In the genomic region with DNA sequence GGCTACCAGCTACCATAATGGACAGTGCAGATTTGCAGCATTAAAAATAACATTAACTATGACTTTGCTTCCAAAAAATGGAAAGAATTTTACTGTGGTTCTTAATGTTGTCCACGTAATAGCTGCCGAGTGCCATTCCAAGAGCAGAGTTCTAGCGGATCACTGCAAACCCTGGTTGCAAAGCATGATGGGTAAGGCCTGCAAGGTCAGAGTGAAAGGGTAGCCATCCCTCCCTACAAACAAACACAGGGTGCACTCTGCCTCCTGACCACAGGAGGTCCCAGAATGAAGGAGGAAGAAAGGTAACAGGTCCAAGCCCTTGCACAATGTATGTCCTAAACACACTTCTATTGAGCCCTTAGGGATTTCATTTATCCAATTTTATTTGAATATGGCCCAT, we compare ENCODE assay signal across 12 cellular contexts.
DNase-seq lines count a peak whose midpoint lies in the region; ATAC-seq and TF ChIP-seq lines count a peak whose summit lies in the region.
"Had no signal": no experiment of that assay in that cellular context is flagged by ENCODE, and none has a peak within 500 bp of the region (broad histone marks: within the 10 kb centered on the region; RNA-seq: fewer than 3 reads in every experiment).

No MANE protein-coding gene starts in this region.

- H3K36me3 ChIP-seq in WERI-Rb-1: no peaks in the 10 kb centered on the region
- H3K36me3 ChIP-seq in CD8-positive, alpha-beta memory T cell (ENCODE audit: insufficient read depth, low read length): no peaks in the 10 kb centered on the region
- H3K36me3 ChIP-seq: cardiac muscle cell had no signal

- peaks cover 6 to 7% of the 10 kb centered on the region in 2 donors for H3K27me3 Mint-ChIP-seq in CD8-positive, alpha-beta memory T cell

- no peak overlapping the region for H3K27ac Mint-ChIP-seq in CD8-positive, alpha-beta memory T cell
- H3K27ac Mint-ChIP-seq: naive thymus-derived CD4-positive, alpha-beta T cell had no signal

- no peak overlapping the region for H3K27ac ChIP-seq in WERI-Rb-1
- no peak overlapping the region for H3K27ac ChIP-seq in CD8-positive, alpha-beta memory T cell (ENCODE audit: low read depth, low read length)
- H3K27ac ChIP-seq: cardiac muscle cell had no signal

- DNase-seq in AG20443 (ENCODE audit: low spot score): peak; percentile 77
- peak; percentile 6 for DNase-seq in HCEC 1CT
- peak; percentile 46 for DNase-seq in WERI-Rb-1
- peak; percentile 30 for DNase-seq in kidney tubule cell (ENCODE audit: low spot score)
- DNase-seq in stimulated activated CD8-positive, alpha-beta memory T cell treated with anti-CD3 and anti-CD28 coated beads, Interleukin-4, amount 100 ng/mL, for 48 hours: no peak
- DNase-seq in CD8-positive, alpha-beta memory T cell: no peak
- no peak for DNase-seq in GDM1 (lab: John Stamatoyannopoulos, UW)
- DNase-seq: activated CD8-positive, alpha-beta memory T cell treated with anti-CD3 and anti-CD28 coated beads, Interleukin-2, amount 50 U/mL, for 4 hours; naive thymus-derived CD4-positive, alpha-beta T cell; T-helper 2 cell had no signal

- ATAC-seq in GM21423 (IDR thresholded peaks at IDR 0.05; ENCODE audit: unreplicated experiment): no peak
- ATAC-seq: naive thymus-derived CD4-positive, alpha-beta T cell had no signal

- H3K4me1 ChIP-seq in CD8-positive, alpha-beta memory T cell (ENCODE audit: insufficient read depth, low read length): no peaks in the 10 kb centered on the region

- no peak overlapping the region for H3K4me3 ChIP-seq in WERI-Rb-1 (ENCODE audit: low read depth, low read length)
- H3K4me3 ChIP-seq in CD8-positive, alpha-beta memory T cell (ENCODE audit: low read length): no peak overlapping the region
- H3K4me3 ChIP-seq: cardiac muscle cell had no signal

- H3K36me3 Mint-ChIP-seq in CD8-positive, alpha-beta memory T cell: no peaks in the 10 kb centered on the region
- H3K36me3 Mint-ChIP-seq: naive thymus-derived CD4-positive, alpha-beta T cell had no signal

- H3K9me3 Mint-ChIP-seq in CD8-positive, alpha-beta memory T cell: no peaks in the 10 kb centered on the region

- CTCF ChIA-PET in CD8-positive, alpha-beta memory T cell (lab: Charles Lee): no interaction called here

- no peaks in the 10 kb centered on the region for H3K4me1 Mint-ChIP-seq in CD8-positive, alpha-beta memory T cell

- POLR2A ChIA-PET in CD8-positive, alpha-beta memory T cell (lab: Charles Lee): no interaction called here

- H3K4me3 Mint-ChIP-seq in CD8-positive, alpha-beta memory T cell: no peak overlapping the region
- H3K4me3 Mint-ChIP-seq: naive thymus-derived CD4-positive, alpha-beta T cell had no signal

- peak; percentile 54 for TF ChIP-seq CTCF in WERI-Rb-1 (IDR thresholded peaks at IDR 0.05; ENCODE audit: low read depth, low read length)

- no peaks in the 10 kb centered on the region for H3K9me3 ChIP-seq in WERI-Rb-1 (ENCODE audit: severe bottlenecking)
- no peaks in the 10 kb centered on the region for H3K9me3 ChIP-seq in CD8-positive, alpha-beta memory T cell (ENCODE audit: low read length)

- no peaks in the 10 kb centered on the region for H3K27me3 ChIP-seq in WERI-Rb-1 (ENCODE audit: insufficient read depth, low read depth, severe bottlenecking)
- no peaks in the 10 kb centered on the region for H3K27me3 ChIP-seq in CD8-positive, alpha-beta memory T cell (ENCODE audit: insufficient read depth, low read length, poor library complexity, severe bottlenecking)
- H3K27me3 ChIP-seq: cardiac muscle cell had no signal

Comparison
In these comparisons a context has a peak if more than half of its experiments do, and no peak if none do; other contexts are left out.
1. DNase-seq: peak in AG20443 (single experiment), HCEC 1CT (single experiment), WERI-Rb-1 (single experiment) and kidney tubule cell (single experiment); none in stimulated activated CD8-positive, alpha-beta memory T cell treated with anti-CD3 and anti-CD28 coated beads, Interleukin-4, amount 100 ng/mL, for 48 hours (single experiment), CD8-positive, alpha-beta memory T cell (0 of 5) and GDM1 (single experiment).